In the genomic region with DNA sequence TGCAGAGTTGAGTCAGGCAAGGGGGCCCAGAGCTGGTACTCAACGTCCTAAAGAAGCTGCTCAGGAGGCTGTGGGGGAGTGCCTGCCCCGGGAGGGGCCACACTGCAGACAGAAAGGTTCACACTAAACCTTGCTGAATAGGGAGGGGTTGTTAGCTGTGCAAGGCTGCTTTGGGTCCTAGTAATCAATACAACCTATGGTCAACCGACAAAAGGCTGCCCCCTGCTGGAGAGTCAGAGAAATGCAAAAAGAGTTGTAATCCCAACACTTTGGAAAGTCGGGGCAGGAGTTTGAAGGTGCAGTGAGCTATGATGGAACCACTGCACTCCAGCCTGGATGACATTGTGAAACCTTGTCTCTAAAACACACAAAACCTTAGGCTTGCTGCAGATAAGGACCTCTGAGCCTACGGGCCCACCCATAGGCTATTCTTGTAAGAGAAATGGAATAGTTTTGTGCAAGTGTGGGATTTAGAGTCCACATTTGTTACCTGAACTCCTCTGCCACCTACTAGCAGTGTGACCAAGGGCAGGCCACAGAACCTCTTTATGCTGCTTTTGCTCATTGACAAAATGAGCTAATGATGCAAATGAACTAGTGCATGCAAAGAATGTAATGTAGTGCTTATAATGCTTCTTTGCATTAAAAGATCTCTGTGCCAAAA, we compare ENCODE assay signal across 8 cellular contexts.
DNase-seq lines count a peak whose midpoint lies in the region; ATAC-seq and TF ChIP-seq lines count a peak whose summit lies in the region.

No MANE protein-coding gene starts in this region.

- no peaks in the 10 kb centered on the region for H3K9me3 Mint-ChIP-seq in nephron

- H3K9me3 ChIP-seq in esophagus squamous epithelium, result no peaks in the 10 kb centered on the region

- 12 to 34% methylated on average over 4 to 5 of the region's 5 CpGs for WGBS in esophagus squamous epithelium, 2 donors

- TF ChIP-seq CTCF in esophagus squamous epithelium (IDR thresholded peaks at IDR 0.05) (peak; percentile 72 to 90 (median 78)), nephron (IDR thresholded peaks at IDR 0.05; ENCODE audit: unreplicated experiment in 3 of 3) (peak; percentile 83 to 85 (median 84))

- no peaks in the 10 kb centered on the region for H3K4me1 Mint-ChIP-seq in nephron

- no peak overlapping the region for H3K27ac Mint-ChIP-seq in nephron

- no peak overlapping the region for H3K27ac ChIP-seq in esophagus squamous epithelium

- TF ChIP-seq POLR2A in esophagus squamous epithelium (IDR thresholded peaks at IDR 0.05), result no peak

- H3K36me3 Mint-ChIP-seq in nephron (ENCODE audit: low read depth), result peaks cover 68% of the 10 kb centered on the region

- no peak overlapping the region for H3K4me3 Mint-ChIP-seq in nephron

- ATAC-seq in HG03103 (IDR thresholded peaks at IDR 0.05; ENCODE audit: low read depth, unreplicated experiment), result peak; percentile 73

- peaks cover 0 to 73% (median 6%) of the 10 kb centered on the region in 3 donors for H3K36me3 ChIP-seq in esophagus squamous epithelium

- no peak overlapping the region for H3K4me3 ChIP-seq in esophagus squamous epithelium

- H3K27me3 ChIP-seq in esophagus squamous epithelium, result no peaks in the 10 kb centered on the region

- H3K4me1 ChIP-seq in esophagus squamous epithelium, result no peaks in the 10 kb centered on the region

- intact Hi-C loops in esophagus squamous epithelium (cut with DNase I), result loop anchor here (5.0 to 10.0 kb wide), 2 partner anchors 448 to 601 kb away; no protein-coding TSS in a partner anchor

- H3K27me3 Mint-ChIP-seq in nephron (ENCODE audit: low read depth), result no peaks in the 10 kb centered on the region

- DNase-seq in NCI-H2081 (lab: John Stamatoyannopoulos, UW), result peak; percentile 51 to 64
- DNase-seq in NCI-H2081 treated with DMSO at 0.1 percent for 48 hours (lab: John Stamatoyannopoulos, UW), result no peak
- peak; percentile 23 for DNase-seq in NK-92 treated with Interleukin-12 subunit alpha and Interleukin-12 subunit beta, amount 100 ng/mL, for 24 hours (lab: John Stamatoyannopoulos, UW)
- DNase-seq in activated CD8-positive, alpha-beta memory T cell treated with anti-CD3 and anti-CD28 coated beads, Interleukin-2, amount 50 U/mL, for 48 hours, result peak; percentile 86
- no peak for DNase-seq in esophagus squamous epithelium (lab: John Stamatoyannopoulos, UW)
- DNase-seq in stromal cell of bone marrow (ENCODE audit: low read depth), result peak; percentile 29

Comparison
In these comparisons a context has a peak if more than half of its experiments do, and no peak if none do; other contexts are left out.
1. DNase-seq: peak in NCI-H2081 (2 of 2), NK-92 treated with Interleukin-12 subunit alpha and Interleukin-12 subunit beta, amount 100 ng/mL, for 24 hours (single experiment), activated CD8-positive, alpha-beta memory T cell treated with anti-CD3 and anti-CD28 coated beads, Interleukin-2, amount 50 U/mL, for 48 hours (single experiment) and stromal cell of bone marrow (single experiment); none in NCI-H2081 treated with DMSO at 0.1 percent for 48 hours (single experiment) and esophagus squamous epithelium (single experiment).